21 cellular contexts compared by ENCODE assay signal in the genomic region with DNA sequence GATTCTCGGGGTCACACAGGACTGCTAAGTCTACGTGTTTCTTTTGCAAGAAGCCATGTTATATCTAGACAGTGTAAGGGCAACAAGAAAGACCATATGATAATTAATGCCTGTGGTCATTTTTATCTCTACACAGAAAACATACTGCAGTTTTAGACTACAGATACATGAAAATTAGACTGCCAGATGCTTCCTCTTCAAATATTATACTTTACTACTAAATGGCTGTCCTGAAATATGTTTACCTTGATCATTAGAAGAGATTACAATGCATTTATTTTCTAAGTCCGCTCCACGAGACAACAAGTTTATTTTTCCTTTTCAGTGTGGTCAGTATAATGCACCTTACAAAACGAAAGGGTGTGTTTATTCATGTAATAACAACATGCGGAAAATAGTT.
"Had no signal": no experiment of that assay in that cellular context is flagged by ENCODE, and none has a peak within 500 bp of the region (broad histone marks: within the 10 kb centered on the region; RNA-seq: fewer than 3 reads in every experiment).

No MANE protein-coding gene starts in this region.

- H3K9me3 ChIP-seq: esophagus muscularis mucosa, heart left ventricle, ovary, right lobe of liver, upper lobe of left lung had no signal

- H3K27ac ChIP-seq: esophagus muscularis mucosa, foreskin keratinocyte, heart left ventricle, ovary, right lobe of liver, upper lobe of left lung had no signal

- DNase-seq: activated B cell treated with CpG ODN at 0.5 μM for 24 hours; activated CD4-positive, alpha-beta T cell treated with anti-CD3 and anti-CD28 coated beads, Interleukin-2, amount 50 U/mL, for 1 hour; activated CD8-positive, alpha-beta T cell treated with anti-CD3 and anti-CD28 coated beads for 36 hours; activated gamma-delta T cell treated with Interleukin-2 at 50 U/mL for 16 hours; activated naive CD8-positive, alpha-beta T cell treated with anti-CD3 and anti-CD28 coated beads, Interleukin-2, amount 50 U/mL, for 24 hours; activated T-cell treated with anti-CD3 and anti-CD28 coated beads, Interleukin-2, amount 50 U/mL, for 4 hours; amygdala; caudate nucleus; foreskin keratinocyte; heart left ventricle; hypothalamus; immature natural killer cell; kidney; left colon; naive B cell; ovary; right lobe of liver; stimulated activated CD4-positive, alpha-beta T cell treated with anti-CD3 and anti-CD28 coated beads, Interleukin-4, amount 100 ng/mL, for 24 hours; substantia nigra; upper lobe of left lung had no signal

- H3K36me3 ChIP-seq: ovary, right lobe of liver, upper lobe of left lung had no signal

- H3K27me3 ChIP-seq: esophagus muscularis mucosa, foreskin keratinocyte, heart left ventricle, ovary, right lobe of liver, upper lobe of left lung had no signal

- H3K4me1 ChIP-seq: esophagus muscularis mucosa, foreskin keratinocyte, heart left ventricle, right lobe of liver, upper lobe of left lung had no signal

- H3K4me3 ChIP-seq: esophagus muscularis mucosa, heart left ventricle, ovary, right lobe of liver, upper lobe of left lung had no signal
